11 cellular contexts compared by ENCODE assay signal in the genomic region with DNA sequence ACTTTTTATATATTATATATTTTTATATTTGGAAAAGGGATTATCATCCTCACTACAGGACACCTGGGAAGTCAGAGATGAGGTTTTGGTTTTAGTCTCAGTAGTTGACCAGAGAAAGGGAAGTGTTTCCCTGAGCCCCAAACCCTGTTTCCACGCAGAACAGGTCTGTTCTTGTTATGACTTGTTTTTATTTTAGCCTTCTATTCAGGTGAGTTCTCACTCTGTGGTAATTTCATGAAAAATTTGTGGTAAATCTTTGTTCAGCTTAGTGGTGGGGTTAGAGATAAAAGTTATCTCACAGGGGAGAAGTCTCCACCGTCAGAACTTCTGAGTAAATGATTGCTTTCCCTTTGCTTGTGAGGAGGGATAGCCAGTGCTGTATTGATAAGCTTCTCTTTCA.
DNase-seq lines count a peak whose midpoint lies in the region; ATAC-seq, FAIRE-seq and TF ChIP-seq lines count a peak whose summit lies in the region.
"Had no signal": no experiment of that assay in that cellular context is flagged by ENCODE, and none has a peak within 500 bp of the region (broad histone marks: within the 10 kb centered on the region; RNA-seq: fewer than 3 reads in every experiment).

No MANE protein-coding gene starts in this region.

- no peak overlapping the region for H3K4me3 ChIP-seq in esophagus squamous epithelium

- intact Hi-C loops in esophagus squamous epithelium (cut with DNase I): no loop called here

- peak; percentile 18 for DNase-seq in GM12891 (ENCODE audit: insufficient read length, low spot score)
- DNase-seq in NCI-H1694 treated with DMSO at 0.1 percent for 48 hours (lab: John Stamatoyannopoulos, UW): no peak
- no peak for DNase-seq in NCI-H2107 (lab: John Stamatoyannopoulos, UW)
- DNase-seq in activated gamma-delta T cell treated with Interleukin-2 at 50 U/mL for 16 hours: no peak
- no peak for DNase-seq in esophagus squamous epithelium (lab: John Stamatoyannopoulos, UW)
- DNase-seq: activated naive CD4-positive, alpha-beta T cell treated with Interleukin-2 at 50 U/mL for 16 hours; GF-D8; NCI-H187 treated with DMSO at 0.1 percent for 48 hours had no signal

- TF ChIP-seq CTCF in esophagus squamous epithelium (IDR thresholded peaks at IDR 0.05): no peak

- no peak overlapping the region for H3K27ac ChIP-seq in esophagus squamous epithelium

- no peaks in the 10 kb centered on the region for H3K9me3 ChIP-seq in esophagus squamous epithelium

- 73 to 93% methylated on average over 2 of the region's 2 CpGs for WGBS in esophagus squamous epithelium, 2 donors

- TF ChIP-seq POLR2A in GM12891 (IDR thresholded peaks at IDR 0.05; ENCODE audit: low read depth, low read length) (no peak), esophagus squamous epithelium (IDR thresholded peaks at IDR 0.05) (no peak)

- peak; percentile 74 for FAIRE-seq in GM12891 (lab: Jason Lieb, UNC)

- H3K36me3 ChIP-seq in esophagus squamous epithelium: peaks cover 0 to 11% (median 0%) of the 10 kb centered on the region in 3 donors

- no peaks in the 10 kb centered on the region for H3K27me3 ChIP-seq in esophagus squamous epithelium

- H3K4me1 ChIP-seq in esophagus squamous epithelium: peaks cover 0 to under 1% (median 0%) of the 10 kb centered on the region in 3 donors

- ATAC-seq in GM19324 (IDR thresholded peaks at IDR 0.05; ENCODE audit: low FRiP score, unreplicated experiment) (peak; percentile 77), HG02678 (IDR thresholded peaks at IDR 0.05; ENCODE audit: unreplicated experiment) (peak; percentile 92), HG03442 (IDR thresholded peaks at IDR 0.05; ENCODE audit: unreplicated experiment) (peak; percentile 88)

TF ChIP-seq in GM12891, 5 proteins besides CTCF, POLR2A, EP300 and RAD21:
- TF ChIP-seq TAF1 (IDR thresholded peaks at IDR 0.05; ENCODE audit: low read depth, low read length): no peak
- TF ChIP-seq PAX5 (IDR thresholded peaks at IDR 0.05; ENCODE audit: insufficient read depth, low read length, severe bottlenecking): no peak
- TF ChIP-seq SPI1 (IDR thresholded peaks at IDR 0.05; ENCODE audit: low read depth, low read length): peak; percentile 81
- TF ChIP-seq POLR2AphosphoS5 (IDR thresholded peaks at IDR 0.05; ENCODE audit: low read depth, low read length): no peak
